Comparison of ENCODE assay signal across 22 cellular contexts in the genomic region with DNA sequence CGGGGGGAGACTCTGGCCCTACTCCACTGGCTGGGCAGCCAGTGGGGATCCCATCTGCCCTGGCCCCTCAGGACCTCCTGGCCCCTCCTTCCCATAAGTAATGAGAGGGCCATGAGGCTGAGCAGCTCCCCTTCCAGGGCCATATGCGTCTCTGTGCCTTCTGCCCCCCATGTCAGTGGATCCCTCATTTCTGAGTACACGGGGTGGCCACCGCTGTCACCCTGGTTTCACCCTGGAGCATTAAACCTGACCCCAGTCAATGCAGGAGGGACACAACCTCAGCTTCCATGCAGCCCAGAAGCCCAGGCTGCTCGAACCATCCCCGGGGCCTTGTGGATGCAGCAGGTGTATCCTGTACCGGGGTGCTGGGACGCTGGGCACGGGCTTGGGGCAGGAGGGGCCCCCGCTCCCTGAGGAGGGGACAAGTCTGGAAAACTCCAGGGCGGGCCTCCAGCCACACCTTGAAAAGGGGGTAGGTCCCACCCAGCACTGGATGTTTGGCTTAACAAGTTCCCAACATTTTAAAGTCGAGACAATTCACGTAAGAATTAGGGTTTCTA. TPM values are rescaled to one million over a fixed set of nuclear protein-coding genes. Genes with fewer than 3 reads are reported as not detected.
"Had no signal": no experiment of that assay in that cellular context is flagged by ENCODE, and none has a peak within 500 bp of the region (broad histone marks: within the 10 kb centered on the region; RNA-seq: fewer than 3 reads in every experiment).

No MANE protein-coding gene starts in this region.

- H3K4me3 ChIP-seq: left lung, thyroid gland had no signal

- H3K36me3 ChIP-seq: left lung, thyroid gland had no signal

- ATAC-seq: activated T-cell treated with anti-CD3 and anti-CD28 coated beads, Interleukin-2, amount 50 U/mL, for 4 hours; foreskin keratinocyte; left lung; T-helper 17 cell had no signal

- H3K4me1 ChIP-seq: foreskin keratinocyte, left lung had no signal

- H3K27ac ChIP-seq: foreskin keratinocyte, left lung, thyroid gland had no signal

- DNase-seq: activated CD4-positive, alpha-beta T cell treated with anti-CD3 and anti-CD28 coated beads for 4 hours; activated CD4-positive, alpha-beta T cell treated with anti-CD3 and anti-CD28 coated beads, Interleukin-2, amount 50 U/mL, for 48 hours; activated CD4-positive, CD25-positive, alpha-beta regulatory T cell; activated CD8-positive, alpha-beta memory T cell treated with anti-CD3 and anti-CD28 coated beads, Interleukin-2, amount 50 U/mL, for 48 hours; activated naive CD4-positive, alpha-beta T cell treated with Interleukin-2 at 50 U/mL for 16 hours; activated naive CD8-positive, alpha-beta T cell treated with anti-CD3 and anti-CD28 coated beads, Interleukin-2, amount 10 ng/mL, durations not matched to agents 7 days and 5 days; activated T-cell treated with anti-CD3 and anti-CD28 coated beads, Interleukin-2, amount 50 U/mL, for 4 hours; amniotic stem cell; cerebellar nuclear complex; effector CD4-positive, alpha-beta T cell; foreskin keratinocyte; nephron progenitor cell; nucleus accumbens; stimulated activated CD4-positive, alpha-beta T cell treated with anti-CD3 and anti-CD28 coated beads, Interleukin-4, amount 100 ng/mL, for 24 hours; stimulated activated naive CD4-positive, alpha-beta T cell treated with Interleukin-2 at 50 U/mL for 16 hours; SW 1271; T-helper 17 cell; thyroid gland had no signal

- H3K9me3 ChIP-seq: left lung, thyroid gland had no signal

- FAIRE-seq: bronchial epithelial cell, endometrium had no signal

- H3K27me3 ChIP-seq: thyroid gland had no signal

RNA-seq across cellular contexts. Expression of a gene that starts 24.5 kb away (rescaled TPM):
- total RNA-seq: bronchial epithelial cell had no signal
- polyA plus RNA-seq: fibroblast of lung had no signal
